Comparison of ENCODE assay signal across 14 cellular contexts in the genomic region with DNA sequence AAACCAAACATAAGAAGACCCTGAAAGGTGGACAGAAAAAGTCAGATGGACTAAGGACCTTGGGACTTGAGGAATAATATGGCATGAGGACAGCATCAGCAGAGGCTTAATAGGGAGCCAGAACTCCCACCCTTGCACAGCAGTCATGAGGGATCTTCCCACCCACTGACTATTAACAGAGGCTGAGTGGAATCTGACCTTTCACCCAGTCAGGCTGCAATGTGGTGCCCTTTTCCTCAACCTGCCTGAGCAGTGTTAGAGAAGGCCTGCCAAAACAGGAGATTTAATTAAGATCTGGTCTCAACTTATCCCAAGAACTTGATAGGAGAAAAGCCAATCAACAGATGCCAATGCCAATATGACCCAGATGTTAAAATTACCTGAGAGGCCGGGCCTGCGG.
DNase-seq lines count a peak whose midpoint lies in the region; ATAC-seq, FAIRE-seq and TF ChIP-seq lines count a peak whose summit lies in the region.
"Had no signal": no experiment of that assay in that cellular context is flagged by ENCODE, and none has a peak within 500 bp of the region (broad histone marks: within the 10 kb centered on the region; RNA-seq: fewer than 3 reads in every experiment).

No MANE protein-coding gene starts in this region.

- H3K36me3 Mint-ChIP-seq in nephron progenitor cell (ENCODE audit: low read depth): peaks cover 20% of the 10 kb centered on the region
- H3K36me3 Mint-ChIP-seq: CD4-positive, CD25-positive, alpha-beta regulatory T cell had no signal

- no peaks in the 10 kb centered on the region for H3K23me2 ChIP-seq in H1 (ENCODE audit: low read depth, low read length)

- H3K27me3 ChIP-seq in left ventricle myocardium inferior (ENCODE audit: low read depth) (no peaks in the 10 kb centered on the region), H1 (replicated peaks in 1 of 4; ENCODE audit: control insufficient read depth in 3 of 4, extremely low read depth in 1 of 4, insufficient read depth in 3 of 4, low read length in 3 of 4) (no peaks in the 10 kb centered on the region), small intestine (ENCODE audit: control insufficient read depth in 2 of 2, insufficient read depth in 2 of 2, low read length in 2 of 2) (no peaks in the 10 kb centered on the region), stomach (no peaks in the 10 kb centered on the region), ascending aorta (no peaks in the 10 kb centered on the region)
- H3K27me3 ChIP-seq: BLaER1 treated with 17β-estradiol and CSF1 and Interleukin-3, amounts not matched to agents 10 nM and 100 nM had no signal

- H3K9ac ChIP-seq in H1 (replicated peaks in 1 of 4; ENCODE audit: extremely low read depth in 1 of 4, low read depth in 3 of 4, low read length in 3 of 4): no peak overlapping the region
- H3K9ac ChIP-seq: BLaER1 treated with 17β-estradiol and CSF1 and Interleukin-3, amounts not matched to agents 10 nM and 100 nM had no signal

- WGBS in H1 (ENCODE audit: extremely low coverage in 1 of 2, insufficient coverage in 1 of 2, insufficient read length in 1 of 2, insufficient replicate concordance in 2 of 2, low coverage in 1 of 2, low lambda C conversion rate in 2 of 2, missing lambda C conversion rate in 1 of 2), 2 experiments: 81% methylated on average over 2 of the region's 2 CpGs; no CpG with 5 or more reads in 1 of the 2 experiments
- WGBS in small intestine, 3 donors: 82 to 98% (median 93%) methylated on average over 2 of the region's 2 CpGs
- WGBS in stomach, 5 donors: 63 to 89% (median 80%) methylated on average over 2 of the region's 2 CpGs

- H3K79me2 ChIP-seq in H1 (ENCODE audit: control insufficient read depth in 1 of 2, insufficient read depth in 2 of 2, low read length in 2 of 2): no peaks in the 10 kb centered on the region

- H3K9me3 Mint-ChIP-seq in nephron progenitor cell: peaks cover 40% of the 10 kb centered on the region

- peak overlapping the region; percentile 67; the same call in 1 of the 2 replicates for H2BK5ac ChIP-seq in H1 (ENCODE audit: low read depth, low read length)

- no peak overlapping the region for H4K8ac ChIP-seq in H1 (ENCODE audit: extremely low read depth, insufficient read depth, low read length)

- no peak for FAIRE-seq in H1 (lab: Jason Lieb, UNC)
- no peak for FAIRE-seq in small intestine (lab: Jason Lieb, UNC)
- FAIRE-seq: H54, HTR-8/SVneo had no signal

- POLR2A ChIA-PET in H1 (lab: Charles Lee; ENCODE audit: partially characterized antibody): no interaction called here

- peak overlapping the region; percentile 53 for H4K5ac ChIP-seq in H1 (ENCODE audit: insufficient read length, low read depth, low read length)

- H3K9me3 ChIP-seq in left ventricle myocardium inferior (replicated peaks): peaks cover 12% of the 10 kb centered on the region
- no peaks in the 10 kb centered on the region for H3K9me3 ChIP-seq in H1 (ENCODE audit: insufficient read depth in 2 of 2, low read depth in 1 of 2, low read length in 1 of 2)
- no peaks in the 10 kb centered on the region for H3K9me3 ChIP-seq in small intestine (ENCODE audit: control insufficient read depth, low read depth)
- H3K9me3 ChIP-seq in stomach: peaks cover 0 to 5% (median 2%) of the 10 kb centered on the region in 4 donors
- no peaks in the 10 kb centered on the region for H3K9me3 ChIP-seq in ascending aorta

- H3K27ac ChIP-seq in left ventricle myocardium inferior (replicated peaks) (no peak overlapping the region), H1 (ENCODE audit: low read depth, low read length) (no peak overlapping the region), small intestine (ENCODE audit: low read depth in 1 of 2, low read length in 1 of 2) (no peak overlapping the region), stomach (no peak overlapping the region), ascending aorta (no peak overlapping the region)
- H3K27ac ChIP-seq: BLaER1 treated with 17β-estradiol and CSF1 and Interleukin-3, amounts not matched to agents 10 nM and 100 nM had no signal

- TF ChIP-seq CTCF in left ventricle myocardium inferior (IDR thresholded peaks at IDR 0.05; ENCODE audit: borderline replicate concordance): no peak
- TF ChIP-seq CTCF in H1 (IDR thresholded peaks at IDR 0.05; ENCODE audit: control extremely low read depth in 1 of 3, insufficient read depth in 1 of 3, low read depth in 1 of 3, low read length in 3 of 3): no peak
- no peak for TF ChIP-seq CTCF in nephron progenitor cell (IDR thresholded peaks at IDR 0.05)
- TF ChIP-seq CTCF in stomach (IDR thresholded peaks at IDR 0.05): no peak
- no peak for TF ChIP-seq CTCF in ascending aorta (IDR thresholded peaks at IDR 0.05)

- intact Hi-C loops in left ventricle myocardium superior (cut with micrococcal nuclease) (no loop called here), left ventricle myocardium inferior (cut with micrococcal nuclease) (no loop called here), stomach (cut with DNase I; ENCODE audit: low total_unique reads) (no loop called here), ascending aorta (cut with DNase I) (no loop called here)

- H3K79me1 ChIP-seq in H1 (ENCODE audit: low read depth, low read length): no peaks in the 10 kb centered on the region

- H3K4me1 Mint-ChIP-seq in nephron progenitor cell: peaks cover 62% of the 10 kb centered on the region

- H2BK12ac ChIP-seq in H1 (ENCODE audit: low read depth, low read length): peak overlapping the region; percentile 96; the same call in 1 of the 2 replicates

- H3K4me3 Mint-ChIP-seq in nephron progenitor cell: peak overlapping the region; percentile 7
- H3K4me3 Mint-ChIP-seq: CD4-positive, CD25-positive, alpha-beta regulatory T cell had no signal

- ATAC-seq in left ventricle myocardium superior: peak; percentile 61

- H2AFZ ChIP-seq in H1 (ENCODE audit: low read length): no peak overlapping the region

- H2BK20ac ChIP-seq in H1 (ENCODE audit: low read length): peak overlapping the region; percentile 88

- no peaks in the 10 kb centered on the region for H3K36me3 ChIP-seq in left ventricle myocardium inferior
- no peaks in the 10 kb centered on the region for H3K36me3 ChIP-seq in H1 (ENCODE audit: control insufficient read depth in 2 of 4, insufficient read depth in 4 of 4, low read length in 3 of 4)
- H3K36me3 ChIP-seq in small intestine (ENCODE audit: control insufficient read depth in 2 of 2, insufficient read depth in 2 of 2, low read length in 2 of 2): no peaks in the 10 kb centered on the region
- no peaks in the 10 kb centered on the region for H3K36me3 ChIP-seq in stomach
- H3K36me3 ChIP-seq in ascending aorta: no peaks in the 10 kb centered on the region
- H3K36me3 ChIP-seq: BLaER1 treated with 17β-estradiol and CSF1 and Interleukin-3, amounts not matched to agents 10 nM and 100 nM had no signal

- no peaks in the 10 kb centered on the region for H3K4me1 ChIP-seq in left ventricle myocardium inferior
- H3K4me1 ChIP-seq in H1 (replicated peaks in 1 of 4; ENCODE audit: control insufficient read depth in 3 of 4, insufficient read depth in 4 of 4, low read length in 3 of 4): peaks cover 0 to 7% (median 5%) of the 10 kb centered on the region in 4 experiments; a peak in 4 of 7 replicates
- H3K4me1 ChIP-seq in small intestine (ENCODE audit: control insufficient read depth in 2 of 2, insufficient read depth in 1 of 2, low read depth in 1 of 2, low read length in 1 of 2): no peaks in the 10 kb centered on the region
- H3K4me1 ChIP-seq in stomach: no peaks in the 10 kb centered on the region
- no peaks in the 10 kb centered on the region for H3K4me1 ChIP-seq in ascending aorta

- H2BK120ac ChIP-seq in H1 (replicated peaks; ENCODE audit: low read depth, low read length): peak overlapping the region; percentile 62

- TF ChIP-seq EP300 in H1 (IDR thresholded peaks at IDR 0.05; ENCODE audit: borderline replicate concordance in 1 of 2, low read depth in 2 of 2, low read length in 2 of 2) (no peak), stomach (IDR thresholded peaks at IDR 0.05) (no peak)

- CTCF ChIA-PET in H1 (lab: Charles Lee; ENCODE audit: partially characterized antibody): interaction anchor here (0.8 to 4.2 kb wide), 4 partner anchors 20 to 146 kb away, joined by 3 to 20 read pairs (median 4); no protein-coding TSS in a partner anchor

- H2AK5ac ChIP-seq in H1 (ENCODE audit: low read depth, low read length): 0 out of 2 replicates have a peak overlapping the region, but pooled peaks have one; percentile 30

- DNase-seq in left ventricle myocardium superior (no peak), left ventricle myocardium inferior (no peak), H1 (ENCODE audit: low read depth in 1 of 2, low spot score in 2 of 2) (no peak), nephron progenitor cell (no peak), small intestine (no peak), stomach (no peak), ascending aorta (ENCODE audit: low spot score in 2 of 2) (no peak)
- DNase-seq: 8988T; CD4-positive, CD25-positive, alpha-beta regulatory T cell; DMS53; IMR-90 had no signal

- H3K4me3 ChIP-seq in left ventricle myocardium inferior (no peak overlapping the region), H1 (ENCODE audit: extremely low read depth in 1 of 4, insufficient read depth in 2 of 4, low read depth in 3 of 4, low read length in 4 of 4) (no peak overlapping the region), small intestine (ENCODE audit: low read depth in 1 of 2, low read length in 2 of 2) (no peak overlapping the region), stomach (no peak overlapping the region), ascending aorta (no peak overlapping the region)
- H3K4me3 ChIP-seq: BLaER1 treated with 17β-estradiol and CSF1 and Interleukin-3, amounts not matched to agents 10 nM and 100 nM had no signal

- peak overlapping the region; percentile 80 for H3K18ac ChIP-seq in H1 (ENCODE audit: extremely low read depth, low read length)

- no peak overlapping the region for H3K23ac ChIP-seq in H1 (ENCODE audit: insufficient read length)

- peaks cover 2% of the 10 kb centered on the region for H3K27me3 Mint-ChIP-seq in nephron progenitor cell (ENCODE audit: low read depth, poor library complexity)

- H4K91ac ChIP-seq in H1 (replicated peaks; ENCODE audit: insufficient read length, low read length): peak overlapping the region; percentile 4

- no peaks in the 10 kb centered on the region for H4K20me1 ChIP-seq in H1 (replicated peaks in 1 of 2; ENCODE audit: control insufficient read depth in 1 of 2, insufficient read depth in 2 of 2, low read length in 2 of 2)
- H4K20me1 ChIP-seq: BLaER1 treated with 17β-estradiol and CSF1 and Interleukin-3, amounts not matched to agents 10 nM and 100 nM had no signal

- H2BK15ac ChIP-seq in H1 (ENCODE audit: low read length): no peak overlapping the region

- TF ChIP-seq POLR2A in H1 (IDR thresholded peaks at IDR 0.05; ENCODE audit: control extremely low read depth in 1 of 2, low read depth in 2 of 2, low read length in 2 of 2) (no peak), stomach (IDR thresholded peaks at IDR 0.05) (no peak)

- no peak for TF ChIP-seq RAD21 in H1 (IDR thresholded peaks at IDR 0.05 in 1 of 2, conservative IDR thresholded peaks at IDR 0.05 in 1 of 2; ENCODE audit: low read depth in 2 of 2, low read length in 2 of 2)

- no peak overlapping the region for H3K56ac ChIP-seq in H1 (replicated peaks; ENCODE audit: insufficient read length, low read depth, low read length)

- H3K4me2 ChIP-seq in H1 (ENCODE audit: insufficient read depth in 1 of 2, low read depth in 2 of 2, low read length in 2 of 2): peak overlapping the region in 1 of 2 experiments; percentile 13; a peak in 2 of 4 replicates
- H3K4me2 ChIP-seq: BLaER1 treated with 17β-estradiol and CSF1 and Interleukin-3, amounts not matched to agents 10 nM and 100 nM had no signal

- H3K27ac Mint-ChIP-seq in nephron progenitor cell: no peak overlapping the region
- H3K27ac Mint-ChIP-seq: CD4-positive, CD25-positive, alpha-beta regulatory T cell had no signal

- no peak overlapping the region for H3K4ac ChIP-seq in H1 (replicated peaks; ENCODE audit: insufficient read length, low read depth, low read length)

- H3K14ac ChIP-seq in H1 (ENCODE audit: insufficient read length): no peak overlapping the region
